Comparison of ENCODE assay signal across 32 cellular contexts in genomic region chr12:115449526-115449925, GRCh38.
"Had no signal": no experiment of that assay in that cellular context is flagged by ENCODE, and none has a peak within 500 bp of the region (broad histone marks: within the 10 kb centered on the region; RNA-seq: fewer than 3 reads in every experiment).

No MANE protein-coding gene starts in this region.

- H3K4me3 Mint-ChIP-seq: activated CD4-positive, alpha-beta memory T cell treated with anti-CD3 and anti-CD28 coated beads, Interleukin-2, amount 10 ng/mL, durations not matched to agents 7 days and 5 days; activated CD8-positive, alpha-beta memory T cell treated with anti-CD3 and anti-CD28 coated beads, Interleukin-2, amount 10 ng/mL, durations not matched to agents 7 days and 5 days; activated naive CD4-positive, alpha-beta T cell treated with anti-CD3 and anti-CD28 coated beads, Interleukin-2, amount 10 ng/mL, durations not matched to agents 7 days and 5 days; activated naive CD8-positive, alpha-beta T cell; activated naive CD8-positive, alpha-beta T cell treated with anti-CD3 and anti-CD28 coated beads, Interleukin-2, amount 50 U/mL, for 24 hours; T-helper 17 cell had no signal

- H3K9ac ChIP-seq: SK-N-SH had no signal

- H3K36me3 Mint-ChIP-seq: activated naive CD4-positive, alpha-beta T cell treated with anti-CD3 and anti-CD28 coated beads, Interleukin-2, amount 10 ng/mL, durations not matched to agents 7 days and 5 days; activated naive CD8-positive, alpha-beta T cell; brain; T-cell had no signal

- H3K27ac ChIP-seq: SJSA1, WERI-Rb-1 had no signal

- H3K4me1 Mint-ChIP-seq: activated CD4-positive, alpha-beta memory T cell treated with anti-CD3 and anti-CD28 coated beads, Interleukin-2, amount 10 ng/mL, durations not matched to agents 7 days and 5 days had no signal

- H3K9me2 ChIP-seq: SK-N-SH had no signal

- H3K9me3 Mint-ChIP-seq: activated CD4-positive, alpha-beta memory T cell treated with anti-CD3 and anti-CD28 coated beads, Interleukin-2, amount 10 ng/mL, durations not matched to agents 7 days and 5 days; activated naive CD4-positive, alpha-beta T cell treated with anti-CD3 and anti-CD28 coated beads, Interleukin-2, amount 10 ng/mL, durations not matched to agents 7 days and 5 days; activated naive CD8-positive, alpha-beta T cell treated with anti-CD3 and anti-CD28 coated beads, Interleukin-2, amount 50 U/mL, for 24 hours had no signal

- DNase-seq: activated CD4-positive, alpha-beta memory T cell treated with anti-CD3 and anti-CD28 coated beads, Interleukin-2, amount 10 ng/mL, durations not matched to agents 7 days and 5 days; activated CD4-positive, alpha-beta T cell treated with anti-CD3 and anti-CD28 coated beads for 1 hour; activated CD4-positive, alpha-beta T cell treated with anti-CD3 and anti-CD28 coated beads for 48 hours; activated CD4-positive, CD25-positive, alpha-beta regulatory T cell; activated CD8-positive, alpha-beta memory T cell treated with anti-CD3 and anti-CD28 coated beads for 24 hours; activated CD8-positive, alpha-beta memory T cell treated with anti-CD3 and anti-CD28 coated beads, Interleukin-2, amount 10 ng/mL, durations not matched to agents 7 days and 5 days; activated CD8-positive, alpha-beta memory T cell treated with anti-CD3 and anti-CD28 coated beads, Interleukin-2, amount 50 U/mL, for 48 hours; activated effector memory CD4-positive, alpha-beta T cell treated with Interleukin-2 at 50 U/mL for 16 hours; activated naive CD4-positive, alpha-beta T cell treated with anti-CD3 and anti-CD28 coated beads, Interleukin-2, amount 10 ng/mL, durations not matched to agents 7 days and 5 days; activated naive CD8-positive, alpha-beta T cell treated with anti-CD3 and anti-CD28 coated beads, Interleukin-2, amount 50 U/mL, for 24 hours; activated T-cell treated with anti-CD3 and anti-CD28 coated beads, Interleukin-2, amount 50 U/mL, for 48 hours; anterior cingulate cortex; caudate nucleus; Karpas-422; NCI-H1048; NCI-H1105 treated with DMSO at 0.1 percent for 48 hours; NCI-H1436; NCI-H1694; NCI-H2029; NCI-H345; NCI-H524 treated with DMSO at 0.1 percent for 48 hours; RPMI8226; SHP77 treated with DMSO at 0.1 percent for 48 hours; SK-N-SH; T-cell; T-helper 17 cell; T-helper 9 cell; WERI-Rb-1 had no signal

- H3K27me3 ChIP-seq: SJSA1 had no signal

- H3K36me3 ChIP-seq: SJSA1, WERI-Rb-1 had no signal

- H3K4me3 ChIP-seq: SJSA1 had no signal

- ATAC-seq: activated CD8-positive, alpha-beta memory T cell treated with anti-CD3 and anti-CD28 coated beads, Interleukin-2, amount 10 ng/mL, durations not matched to agents 7 days and 5 days; activated naive CD8-positive, alpha-beta T cell treated with anti-CD3 and anti-CD28 coated beads, Interleukin-2, amount 50 U/mL, for 24 hours; Panc1; T-cell; T-helper 17 cell had no signal

- H3K9me3 ChIP-seq: SJSA1, SK-N-SH had no signal

- H3K27ac Mint-ChIP-seq: activated CD4-positive, alpha-beta memory T cell treated with anti-CD3 and anti-CD28 coated beads, Interleukin-2, amount 10 ng/mL, durations not matched to agents 7 days and 5 days; activated CD8-positive, alpha-beta memory T cell treated with anti-CD3 and anti-CD28 coated beads, Interleukin-2, amount 10 ng/mL, durations not matched to agents 7 days and 5 days; activated naive CD4-positive, alpha-beta T cell treated with anti-CD3 and anti-CD28 coated beads, Interleukin-2, amount 10 ng/mL, durations not matched to agents 7 days and 5 days; activated naive CD8-positive, alpha-beta T cell; activated naive CD8-positive, alpha-beta T cell treated with anti-CD3 and anti-CD28 coated beads, Interleukin-2, amount 50 U/mL, for 24 hours; brain; T-cell; T-helper 17 cell had no signal

- H3K4me2 ChIP-seq: SK-N-SH had no signal
